ENCODE assay signal across 11 cellular contexts in genomic region chr2:68796306-68796905, GRCh38.
DNase-seq lines count a peak whose midpoint lies in the region; ATAC-seq and TF ChIP-seq lines count a peak whose summit lies in the region.
"Had no signal": no experiment of that assay in that cellular context is flagged by ENCODE, and none has a peak within 500 bp of the region (broad histone marks: within the 10 kb centered on the region; RNA-seq: fewer than 3 reads in every experiment).

No MANE protein-coding gene starts in this region.

- H3K27ac ChIP-seq in mammary epithelial cell (ENCODE audit: insufficient read depth, low read depth, low read length) (peak overlapping the region; percentile 20), breast epithelium (peak overlapping the region in 1 of 2 donors; percentile 12), gastrocnemius medialis (no peak overlapping the region)

- peaks cover 55% of the 10 kb centered on the region for H3K4me1 ChIP-seq in mammary epithelial cell (ENCODE audit: insufficient read depth, low read length)
- H3K4me1 ChIP-seq in breast epithelium, result no peaks in the 10 kb centered on the region
- H3K4me1 ChIP-seq in gastrocnemius medialis, result no peaks in the 10 kb centered on the region

- CTCF ChIA-PET in mammary epithelial cell (lab: Charles Lee; ENCODE audit: low non-redundant PET), result no interaction called here

- no peak overlapping the region for H3K9ac ChIP-seq in mammary epithelial cell (ENCODE audit: insufficient read depth, low read length)

- H3K4me3 Mint-ChIP-seq in effector memory CD8-positive, alpha-beta T cell, result peak overlapping the region; percentile 65 to 67

- H3K4me2 ChIP-seq in mammary epithelial cell (ENCODE audit: insufficient read depth, low read depth, low read length), result peak overlapping the region; percentile 13

- WGBS in mammary epithelial cell (ENCODE audit: low coverage, missing lambda C conversion rate), result 49% methylated on average over 3 of the region's 3 CpGs

- in situ Hi-C loops in mammary epithelial cell (cut with MboI; ENCODE audit: low sequenced_read_pairs in 2 of 2), result no loop called here
- in situ Hi-C loops in gastrocnemius medialis (cut with MboI; ENCODE audit: low sequenced_read_pairs in 4 of 4), result no loop called here

- TF ChIP-seq POLR2A in breast epithelium (IDR thresholded peaks at IDR 0.05), result no peak
- TF ChIP-seq POLR2A in gastrocnemius medialis (IDR thresholded peaks at IDR 0.05), result no peak

- H3K4me1 Mint-ChIP-seq in effector memory CD8-positive, alpha-beta T cell (ENCODE audit: low read depth in 2 of 2), result peaks cover 73 to 88% of the 10 kb centered on the region in 2 donors

- no peaks in the 10 kb centered on the region for H3K36me3 ChIP-seq in mammary epithelial cell (ENCODE audit: insufficient read depth, low read length)
- H3K36me3 ChIP-seq in breast epithelium, result no peaks in the 10 kb centered on the region
- no peaks in the 10 kb centered on the region for H3K36me3 ChIP-seq in gastrocnemius medialis
- H3K36me3 ChIP-seq: Peyer's patch had no signal

- H3K27me3 ChIP-seq in mammary epithelial cell (ENCODE audit: insufficient read depth, low read length) (no peaks in the 10 kb centered on the region), breast epithelium (no peaks in the 10 kb centered on the region), gastrocnemius medialis (no peaks in the 10 kb centered on the region)
- H3K27me3 ChIP-seq: Peyer's patch had no signal

- H3K4me3 ChIP-seq in mammary epithelial cell (replicated peaks in 1 of 3; ENCODE audit: insufficient read depth in 1 of 3, low read depth in 2 of 3, low read length in 3 of 3), result no peak overlapping the region
- no peak overlapping the region for H3K4me3 ChIP-seq in breast epithelium
- no peak overlapping the region for H3K4me3 ChIP-seq in gastrocnemius medialis
- H3K4me3 ChIP-seq: Peyer's patch had no signal

- H3K36me3 Mint-ChIP-seq in effector memory CD8-positive, alpha-beta T cell (ENCODE audit: insufficient read depth), result peaks cover 68% of the 10 kb centered on the region

- H3K9me3 ChIP-seq in mammary epithelial cell (replicated peaks; ENCODE audit: insufficient read depth, low read length), result no peaks in the 10 kb centered on the region
- H3K9me3 ChIP-seq in breast epithelium, result no peaks in the 10 kb centered on the region
- H3K9me3 ChIP-seq in gastrocnemius medialis, result no peaks in the 10 kb centered on the region
- H3K9me3 ChIP-seq: Peyer's patch had no signal

- H3K27ac Mint-ChIP-seq in effector memory CD8-positive, alpha-beta T cell, result peak overlapping the region; percentile 84 to 87

- dilution Hi-C loops in mammary epithelial cell (cut with HindIII; ENCODE audit: low sequenced_read_pairs), result no loop called here

- ATAC-seq in effector memory CD8-positive, alpha-beta T cell (replicated peaks), result peak; percentile 62
- ATAC-seq in gastrocnemius medialis, result no peak

- BruUV-seq in mammary epithelial cell (replicated peaks; lab: Mats Ljungman, UMichigan), result no TSS peak

- H3K9me3 Mint-ChIP-seq in effector memory CD8-positive, alpha-beta T cell, result no peaks in the 10 kb centered on the region

- peaks cover 14% of the 10 kb centered on the region for H3K79me2 ChIP-seq in mammary epithelial cell (ENCODE audit: insufficient read depth, low read length)

- TF ChIP-seq CTCF in mammary epithelial cell (conservative IDR thresholded peaks at IDR 0.05 in 1 of 2, IDR thresholded peaks at IDR 0.05 in 1 of 2; ENCODE audit: extremely low read depth in 1 of 2, insufficient read depth in 1 of 2, low read depth in 1 of 2, low read length in 2 of 2), result no peak
- TF ChIP-seq CTCF in breast epithelium (IDR thresholded peaks at IDR 0.05), result no peak
- TF ChIP-seq CTCF in gastrocnemius medialis (IDR thresholded peaks at IDR 0.05 in 4 of 5, conservative IDR thresholded peaks at IDR 0.05 in 1 of 5), result no peak

- peak overlapping the region; percentile 22 for H2AFZ ChIP-seq in mammary epithelial cell (ENCODE audit: low read depth, low read length)

- no peaks in the 10 kb centered on the region for H3K27me3 Mint-ChIP-seq in effector memory CD8-positive, alpha-beta T cell

- DNase-seq in mammary epithelial cell (no peak), breast epithelium (ENCODE audit: low spot score in 2 of 2) (no peak), SKM-1 (lab: John Stamatoyannopoulos, UW; ENCODE audit: unreplicated experiment) (peak; percentile 29), gastrocnemius medialis (no peak), NCI-H1092 treated with DMSO at 0.1 percent for 48 hours (lab: John Stamatoyannopoulos, UW) (no peak), retina (no peak), middle frontal gyrus (ENCODE audit: extremely low spot score, low spot score) (no peak)
- no peak for DNase-seq in effector memory CD8-positive, alpha-beta T cell
- DNase-seq: activated CD4-positive, alpha-beta T cell treated with anti-CD3 and anti-CD28 coated beads, Interleukin-2, amount 50 U/mL, for 1 hour; NCI-H1694; Peyer's patch had no signal

- no peaks in the 10 kb centered on the region for H4K20me1 ChIP-seq in mammary epithelial cell (ENCODE audit: insufficient read depth, low read length)

- intact Hi-C loops in mammary epithelial cell (cut with micrococcal nuclease), result no loop called here
- intact Hi-C loops in breast epithelium (cut with DNase I; ENCODE audit: low total_unique reads), result no loop called here
- intact Hi-C loops in gastrocnemius medialis (cut with DNase I; ENCODE audit: low total_unique reads), result no loop called here
